Comparison of ENCODE assay signal across 35 cellular contexts in genomic region chr12:94272280-94272679, GRCh38.
DNase-seq lines count a peak whose midpoint lies in the region; ATAC-seq, FAIRE-seq and TF ChIP-seq lines count a peak whose summit lies in the region.
"Had no signal": no experiment of that assay in that cellular context is flagged by ENCODE, and none has a peak within 500 bp of the region (broad histone marks: within the 10 kb centered on the region; RNA-seq: fewer than 3 reads in every experiment).

No MANE protein-coding gene starts in this region.

- no peaks in the 10 kb centered on the region for H3K9me3 ChIP-seq in naive thymus-derived CD4-positive, alpha-beta T cell (ENCODE audit: control insufficient read depth in 2 of 3, low read length in 3 of 3)
- H3K9me3 ChIP-seq in upper lobe of right lung, result no peaks in the 10 kb centered on the region
- H3K9me3 ChIP-seq in kidney (ENCODE audit: control insufficient read depth in 1 of 2, low read length in 2 of 2), result no peaks in the 10 kb centered on the region
- H3K9me3 ChIP-seq: body of pancreas, MG63, mucosa of descending colon, right lobe of liver had no signal

- ATAC-seq in naive thymus-derived CD4-positive, alpha-beta T cell, result peak; percentile 27
- peak; percentile 32 for ATAC-seq in upper lobe of right lung
- ATAC-seq: body of pancreas, mucosa of descending colon, right lobe of liver, WTC11 had no signal

- peaks cover 0 to 4% (median 0%) of the 10 kb centered on the region in 3 experiments for H3K36me3 ChIP-seq in naive thymus-derived CD4-positive, alpha-beta T cell (ENCODE audit: control insufficient read depth in 2 of 3, insufficient read depth in 3 of 3, low read length in 3 of 3)
- H3K36me3 ChIP-seq in upper lobe of right lung (no peaks in the 10 kb centered on the region), kidney (ENCODE audit: control insufficient read depth in 1 of 2, insufficient read depth in 2 of 2, low read length in 2 of 2) (no peaks in the 10 kb centered on the region)
- H3K36me3 ChIP-seq: MG63, right lobe of liver had no signal

- no peaks in the 10 kb centered on the region for H3K27me3 Mint-ChIP-seq in T-helper 1 cell treated with Interleukin-12 subunit alpha and Interleukin-12 subunit beta and Interleukin-4 antibody, amounts not matched to agents 30 μg/mL and 1 μg/mL, for 36 hours (ENCODE audit: low read depth)
- no peaks in the 10 kb centered on the region for H3K27me3 Mint-ChIP-seq in naive thymus-derived CD4-positive, alpha-beta T cell
- H3K27me3 Mint-ChIP-seq: dendritic cell treated with granulocyte-macrophage colony-stimulating factor and Interleukin-4, amounts not matched to agents 40 ng/mL and 50 ng/mL, for 4 days had no signal

- POLR2A ChIA-PET in naive thymus-derived CD4-positive, alpha-beta T cell (lab: Charles Lee), result no interaction called here

- intact Hi-C loops in naive thymus-derived CD4-positive, alpha-beta T cell (cut with micrococcal nuclease), result no loop called here
- intact Hi-C loops in upper lobe of right lung (cut with DNase I), result no loop called here
- intact Hi-C loops in kidney (cut with DNase I), result no loop called here

- no peak for FAIRE-seq in kidney (lab: Jason Lieb, UNC)

- no peak overlapping the region for H3K27ac ChIP-seq in naive thymus-derived CD4-positive, alpha-beta T cell (ENCODE audit: low read depth, low read length)
- H3K27ac ChIP-seq in upper lobe of right lung (no peak overlapping the region), kidney (ENCODE audit: low read depth in 2 of 2, low read length in 2 of 2) (no peak overlapping the region)
- H3K27ac ChIP-seq: body of pancreas, C4-2B, KMS-11, parathyroid adenoma, right lobe of liver had no signal

- H3K4me3 ChIP-seq in NB4 (ENCODE audit: low read depth, low read length) (no peak overlapping the region), upper lobe of right lung (no peak overlapping the region), kidney (ENCODE audit: low read length in 2 of 2) (no peak overlapping the region)
- H3K4me3 ChIP-seq in naive thymus-derived CD4-positive, alpha-beta T cell (ENCODE audit: low read length), result no peak overlapping the region
- H3K4me3 ChIP-seq: body of pancreas, lung, MG63, mucosa of descending colon, right lobe of liver had no signal

- DNase-seq in T-helper 1 cell (no peak), NB4 (ENCODE audit: low read depth) (peak; percentile 40), upper lobe of right lung (no peak), kidney (no peak), SKM-1 treated with dmso at 0.1 percent for 144 hours (lab: John Stamatoyannopoulos, UW; ENCODE audit: unreplicated experiment) (no peak), pons (ENCODE audit: low spot score) (no peak)
- DNase-seq in naive thymus-derived CD4-positive, alpha-beta T cell, result no peak
- DNase-seq: 8988T; activated CD4-positive, alpha-beta T cell treated with anti-CD3 and anti-CD28 coated beads, Interleukin-2, amount 50 U/mL, for 48 hours; activated CD8-positive, alpha-beta memory T cell treated with anti-CD3 and anti-CD28 coated beads, Interleukin-2, amount 50 U/mL, for 4 hours; activated naive CD4-positive, alpha-beta T cell treated with anti-CD3 and anti-CD28 coated beads for 36 hours; body of pancreas; Calu3; DMS79 treated with DMSO at 0.1 percent for 48 hours; erythroblast; GF-D8; H7; hypothalamus; left cardiac atrium; MG63; mucosa of descending colon; NCI-H146; NCI-H510A; right lobe of liver; stimulated activated CD4-positive, alpha-beta T cell treated with anti-CD3 and anti-CD28 coated beads, Interleukin-12 subunit alpha, Interleukin-12 subunit beta, amount 100 ng/mL, for 4 hours; stimulated activated CD4-positive, alpha-beta T cell treated with anti-CD3 and anti-CD28 coated beads, Interleukin-4, amount 100 ng/mL, for 1 hour; trophoblast cell had no signal

- H3K4me1 Mint-ChIP-seq in T-helper 1 cell treated with Interleukin-12 subunit alpha and Interleukin-12 subunit beta and Interleukin-4 antibody, amounts not matched to agents 30 μg/mL and 1 μg/mL, for 36 hours (ENCODE audit: low read depth), result peaks cover 38% of the 10 kb centered on the region
- H3K4me1 Mint-ChIP-seq in naive thymus-derived CD4-positive, alpha-beta T cell, result peaks cover 20 to 45% (median 26%) of the 10 kb centered on the region in 7 donors
- H3K4me1 Mint-ChIP-seq: neural crest cell had no signal

- TF ChIP-seq POLR2A in NB4 (IDR thresholded peaks at IDR 0.05; ENCODE audit: extremely low read depth, insufficient read length), result no peak

- CTCF ChIA-PET in naive thymus-derived CD4-positive, alpha-beta T cell (lab: Charles Lee), result no interaction called here

- no peak overlapping the region for H3K9ac ChIP-seq in kidney (ENCODE audit: low read length in 2 of 2)
- H3K9ac ChIP-seq: KMS-11, parathyroid adenoma had no signal

- no peaks in the 10 kb centered on the region for H3K9me3 Mint-ChIP-seq in T-helper 1 cell treated with Interleukin-12 subunit alpha and Interleukin-12 subunit beta and Interleukin-4 antibody, amounts not matched to agents 30 μg/mL and 1 μg/mL, for 36 hours
- H3K9me3 Mint-ChIP-seq in naive thymus-derived CD4-positive, alpha-beta T cell, result peaks cover 0 to 1% (median 0%) of the 10 kb centered on the region in 11 donors
- H3K9me3 Mint-ChIP-seq: activated naive CD4-positive, alpha-beta T cell treated with anti-CD3 and anti-CD28 coated beads for 36 hours; neural crest cell had no signal

- H3K36me3 Mint-ChIP-seq in T-helper 1 cell treated with Interleukin-12 subunit alpha and Interleukin-12 subunit beta and Interleukin-4 antibody, amounts not matched to agents 30 μg/mL and 1 μg/mL, for 36 hours (ENCODE audit: low read depth), result peaks cover 39% of the 10 kb centered on the region
- peaks cover 3 to 50% (median 36%) of the 10 kb centered on the region in 5 donors for H3K36me3 Mint-ChIP-seq in naive thymus-derived CD4-positive, alpha-beta T cell
- H3K36me3 Mint-ChIP-seq: WTC11 had no signal

- H3K27me3 ChIP-seq in naive thymus-derived CD4-positive, alpha-beta T cell (ENCODE audit: control insufficient read depth in 2 of 2, insufficient read depth in 2 of 2, low read length in 2 of 2), result no peaks in the 10 kb centered on the region
- no peaks in the 10 kb centered on the region for H3K27me3 ChIP-seq in upper lobe of right lung
- H3K27me3 ChIP-seq: body of pancreas, MG63, right lobe of liver had no signal

- peak overlapping the region; percentile 22 for H3K27ac Mint-ChIP-seq in T-helper 1 cell treated with Interleukin-12 subunit alpha and Interleukin-12 subunit beta and Interleukin-4 antibody, amounts not matched to agents 30 μg/mL and 1 μg/mL, for 36 hours
- H3K27ac Mint-ChIP-seq in naive thymus-derived CD4-positive, alpha-beta T cell, result peak overlapping the region in 3 of 9 donors; percentile 16 to 64 (median 43)
- H3K27ac Mint-ChIP-seq: activated naive CD4-positive, alpha-beta T cell treated with anti-CD3 and anti-CD28 coated beads for 36 hours; dendritic cell treated with granulocyte-macrophage colony-stimulating factor and Interleukin-4, amounts not matched to agents 40 ng/mL and 50 ng/mL, for 4 days; WTC11 had no signal

- no peaks in the 10 kb centered on the region for H3K4me1 ChIP-seq in naive thymus-derived CD4-positive, alpha-beta T cell (ENCODE audit: control insufficient read depth in 2 of 2, insufficient read depth in 2 of 2, low read length in 2 of 2)
- H3K4me1 ChIP-seq in upper lobe of right lung (peaks cover 9% of the 10 kb centered on the region), kidney (ENCODE audit: control insufficient read depth in 1 of 2, insufficient read depth in 1 of 2, low read depth in 1 of 2, low read length in 2 of 2) (no peaks in the 10 kb centered on the region)
- H3K4me1 ChIP-seq: body of pancreas, parathyroid adenoma had no signal

- no peak overlapping the region for H3K4me3 Mint-ChIP-seq in T-helper 1 cell treated with Interleukin-12 subunit alpha and Interleukin-12 subunit beta and Interleukin-4 antibody, amounts not matched to agents 30 μg/mL and 1 μg/mL, for 36 hours
- no peak overlapping the region for H3K4me3 Mint-ChIP-seq in naive thymus-derived CD4-positive, alpha-beta T cell
- H3K4me3 Mint-ChIP-seq: activated naive CD4-positive, alpha-beta T cell treated with anti-CD3 and anti-CD28 coated beads for 36 hours; dendritic cell treated with granulocyte-macrophage colony-stimulating factor and Interleukin-4, amounts not matched to agents 40 ng/mL and 50 ng/mL, for 4 days; neural crest cell; WTC11 had no signal

- TF ChIP-seq CTCF in NB4 (IDR thresholded peaks at IDR 0.05; ENCODE audit: low read depth, low read length) (no peak), upper lobe of right lung (IDR thresholded peaks at IDR 0.05) (no peak), kidney (IDR thresholded peaks at IDR 0.05; ENCODE audit: borderline replicate concordance, extremely low read depth, insufficient read depth) (no peak)
